Comparison of ENCODE assay signal across 18 cellular contexts in genomic region chr14:95321201-95321600, GRCh38. TPM values are rescaled to one million over a fixed set of nuclear protein-coding genes. Genes with fewer than 3 reads are reported as not detected.
DNase-seq lines count a peak whose midpoint lies in the region; ATAC-seq, FAIRE-seq and TF ChIP-seq lines count a peak whose summit lies in the region.
"Had no signal": no experiment of that assay in that cellular context is flagged by ENCODE, and none has a peak within 500 bp of the region (broad histone marks: within the 10 kb centered on the region; RNA-seq: fewer than 3 reads in every experiment).

No MANE protein-coding gene starts in this region.

- intact Hi-C loops in CD14-positive monocyte (cut with micrococcal nuclease): loop anchor here (5.0 to 10.0 kb wide), 3 partner anchors 36 to 159 kb away; no protein-coding TSS in a partner anchor
- intact Hi-C loops in pancreas (cut with DNase I): no loop called here
- intact Hi-C loops in Caco-2 (cut with micrococcal nuclease; ENCODE audit: unreplicated experiment): no loop called here

- H3K9me3 ChIP-seq in pancreas (no peaks in the 10 kb centered on the region), Caco-2 (no peaks in the 10 kb centered on the region)

- POLR2A ChIA-PET in Caco-2 (lab: Charles Lee): no interaction called here

- peaks cover 67% of the 10 kb centered on the region for H3K4me1 Mint-ChIP-seq in CD14-positive monocyte
- peaks cover 10% of the 10 kb centered on the region for H3K4me1 Mint-ChIP-seq in Caco-2 (ENCODE audit: low read depth, unreplicated experiment)

- no peak for TF ChIP-seq POLR2A in GM12891 (IDR thresholded peaks at IDR 0.05; ENCODE audit: low read depth, low read length)

- peaks cover 2 to 21% (median 6%) of the 10 kb centered on the region in 3 donors for H3K27me3 Mint-ChIP-seq in CD14-positive monocyte (ENCODE audit: low read depth in 3 of 3)
- no peaks in the 10 kb centered on the region for H3K27me3 Mint-ChIP-seq in Caco-2 (ENCODE audit: insufficient read depth, unreplicated experiment)
- H3K27me3 Mint-ChIP-seq: memory B cell had no signal

- H3K27me3 ChIP-seq in pancreas (no peaks in the 10 kb centered on the region), Caco-2 (replicated peaks; ENCODE audit: control insufficient read depth, insufficient read depth, low read length) (no peaks in the 10 kb centered on the region)

- peak overlapping the region; percentile 84 for H3K27ac ChIP-seq in cingulate gyrus (ENCODE audit: low read depth, low read length)
- H3K27ac ChIP-seq in pancreas: peak overlapping the region in 3 of 4 donors; percentile 74 to 86 (median 85)

- H3K4me1 ChIP-seq in pancreas (peaks cover 0 to 14% (median 0%) of the 10 kb centered on the region in 3 donors), Caco-2 (no peaks in the 10 kb centered on the region)

- CTCF ChIA-PET in Caco-2 (lab: Charles Lee): no interaction called here

- H3K36me3 ChIP-seq in pancreas: no peaks in the 10 kb centered on the region
- no peaks in the 10 kb centered on the region for H3K36me3 ChIP-seq in Caco-2 (ENCODE audit: control insufficient read depth, insufficient read depth, low read length)

- TF ChIP-seq CTCF in CD14-positive monocyte (IDR thresholded peaks at IDR 0.05) (no peak), pancreas (IDR thresholded peaks at IDR 0.05) (no peak), Caco-2 (IDR thresholded peaks at IDR 0.05; ENCODE audit: insufficient read depth in 1 of 2, low read depth in 1 of 2, low read length in 1 of 2, severe bottlenecking in 1 of 2, unreplicated experiment in 1 of 2) (no peak)

- H3K4me3 ChIP-seq in pancreas (no peak overlapping the region), Caco-2 (ENCODE audit: low read depth, low read length) (no peak overlapping the region)
- H3K4me3 ChIP-seq: smooth muscle cell had no signal

- DNase-seq in CD14-positive monocyte (ENCODE audit: low spot score) (no peak), GM12891 (ENCODE audit: insufficient read length, low spot score) (no peak), pancreas (no peak), HT-29 (ENCODE audit: low spot score) (no peak), epidermal melanocyte (ENCODE audit: insufficient read length, low spot score) (no peak), Caco-2 (no peak)
- no peak for DNase-seq in activated effector memory CD4-positive, alpha-beta T cell treated with Interleukin-2 at 50 U/mL for 16 hours
- DNase-seq: C1 segment of cervical spinal cord; foreskin melanocyte; HFFc6; KG1; NCI-H1417 treated with DMSO at 0.1 percent for 48 hours; NCI-H446 treated with DMSO at 0.1 percent for 48 hours; occipital lobe; stimulated activated naive CD8-positive, alpha-beta T cell treated with anti-CD3 and anti-CD28 coated beads, Interleukin-15, Interleukin-2, amounts not matched to agents 100 U/mL and 50 U/mL, for 24 hours had no signal

- H3K4me3 Mint-ChIP-seq in CD14-positive monocyte (peak overlapping the region; percentile 10 to 45), Caco-2 (ENCODE audit: unreplicated experiment) (no peak overlapping the region)
- H3K4me3 Mint-ChIP-seq: HFFc6 had no signal

- peak; percentile 50 for FAIRE-seq in GM12891 (lab: Jason Lieb, UNC)
- FAIRE-seq in pancreas (lab: Jason Lieb, UNC): no peak

- 87 to 89% methylated on average over 4 of the region's 4 CpGs for WGBS in pancreas, 2 donors

- ATAC-seq in pancreas: no peak
- ATAC-seq: stimulated activated naive CD8-positive, alpha-beta T cell treated with anti-CD3 and anti-CD28 coated beads, Interleukin-15, Interleukin-2, amounts not matched to agents 100 U/mL and 50 U/mL, for 24 hours had no signal

- no TSS peak for BruUV-seq in Caco-2 (replicated peaks; lab: Mats Ljungman, UMichigan)

- peaks cover 7 to 13% of the 10 kb centered on the region in 2 donors for H3K36me3 Mint-ChIP-seq in CD14-positive monocyte
- H3K36me3 Mint-ChIP-seq in Caco-2 (ENCODE audit: insufficient read depth, unreplicated experiment): no peaks in the 10 kb centered on the region
- H3K36me3 Mint-ChIP-seq: memory B cell had no signal

- H3K9me3 Mint-ChIP-seq in CD14-positive monocyte: peaks cover 0 to 2% (median 0%) of the 10 kb centered on the region in 7 donors
- H3K9me3 Mint-ChIP-seq in Caco-2 (ENCODE audit: unreplicated experiment): no peaks in the 10 kb centered on the region
- H3K9me3 Mint-ChIP-seq: HFFc6, memory B cell had no signal

- H3K27ac Mint-ChIP-seq in CD14-positive monocyte (peak overlapping the region in 4 of 7 donors; percentile 66 to 96 (median 88)), Caco-2 (ENCODE audit: unreplicated experiment) (no peak overlapping the region)
- H3K27ac Mint-ChIP-seq: HFFc6, memory B cell had no signal

TF ChIP-seq in GM12891, 5 proteins besides CTCF, POLR2A, EP300 and RAD21:
- no peak for TF ChIP-seq SPI1 (IDR thresholded peaks at IDR 0.05; ENCODE audit: low read depth, low read length)
- no peak for TF ChIP-seq TAF1 (IDR thresholded peaks at IDR 0.05; ENCODE audit: low read depth, low read length)
- TF ChIP-seq PAX5 (IDR thresholded peaks at IDR 0.05; ENCODE audit: insufficient read depth, low read length, severe bottlenecking): no peak
- no peak for TF ChIP-seq POU2F2 (IDR thresholded peaks at IDR 0.05; ENCODE audit: low read depth, low read length)
- no peak for TF ChIP-seq POLR2AphosphoS5 (IDR thresholded peaks at IDR 0.05; ENCODE audit: low read depth, low read length)

RNA-seq across cellular contexts. Expression of gene CLMN, which starts 1.5 kb away (rescaled TPM):
- polyA plus RNA-seq in CD14-positive monocyte (10 to 100 TPM; 23.2 to 33.7 TPM), pancreas (10 to 100 TPM; 17.4 to 21.3 TPM)
- 15.1 TPM for polyA plus RNA-seq in GM12891 (2012; ENCODE audit: low read depth, missing spikeins)
- total RNA-seq in pancreas (10 to 100 TPM; 50.0 to 78.1 (median 68.2) TPM), Caco-2 (2022) (5.2 and 6.7 TPM in 2 replicates)
- total RNA-seq in HT-29 (2014; rRNA removed; shearing (Covaris generic)): 4.4 and 5.3 TPM in 2 replicates

Comparison
In these comparisons a context has a peak if more than half of its experiments do, and no peak if none do; other contexts are left out.
1. intact Hi-C loops: an anchor here in CD14-positive monocyte (5.0 to 10.0 kb wide); none called in pancreas and Caco-2.